ENCODE assay signal across 1 cellular context in genomic region chr1:8736927-8737326, GRCh38.
TF ChIP-seq lines count a peak whose summit lies in the region.

No MANE protein-coding gene starts in this region.

TF ChIP-seq in HepG2, 621 proteins besides CTCF, POLR2A, EP300 and RAD21 (continued from another document and continues in another):
- TF ChIP-seq ZMYM2 (CRISPR knock-in tag; IDR thresholded peaks at IDR 0.05) (no peak), DPF2 (CRISPR knock-in tag; IDR thresholded peaks at IDR 0.05; ENCODE audit: borderline replicate concordance, low read depth) (no peak), RBFOX2 (IDR thresholded peaks at IDR 0.05; ENCODE audit: low read depth, low read length) (no peak), STAT6 (CRISPR knock-in tag; IDR thresholded peaks at IDR 0.05; ENCODE audit: borderline replicate concordance) (no peak), ZNF678 (CRISPR knock-in tag; IDR thresholded peaks at IDR 0.05) (no peak), HNRNPL (IDR thresholded peaks at IDR 0.05; ENCODE audit: low read depth, low read length) (no peak), ZNF580 (CRISPR knock-in tag; IDR thresholded peaks at IDR 0.05; ENCODE audit: borderline replicate concordance, low read depth) (no peak), CREB1 (IDR thresholded peaks at IDR 0.05) (no peak), CREB1 (CRISPR knock-in tag; IDR thresholded peaks at IDR 0.05) (peak; percentile 62), JUND (CRISPR knock-in tag; IDR thresholded peaks at IDR 0.05) (no peak), ZNF766 (CRISPR knock-in tag; IDR thresholded peaks at IDR 0.05; ENCODE audit: borderline replicate concordance) (no peak), HOXD1 (CRISPR knock-in tag; IDR thresholded peaks at IDR 0.05) (no peak), ZFAT (CRISPR knock-in tag; conservative IDR thresholded peaks at IDR 0.05) (no peak), ESRRA (CRISPR knock-in tag; IDR thresholded peaks at IDR 0.05; ENCODE audit: low read depth) (no peak), SOX5 (CRISPR knock-in tag; IDR thresholded peaks at IDR 0.05; ENCODE audit: borderline replicate concordance) (peak; percentile 78; the same call in 1 of the 2 replicates), ZNF180 (CRISPR knock-in tag; IDR thresholded peaks at IDR 0.05; ENCODE audit: borderline replicate concordance, low read depth) (no peak), ZNF260 (CRISPR knock-in tag; IDR thresholded peaks at IDR 0.05; ENCODE audit: borderline replicate concordance, low read depth) (no peak), NFKB2 (CRISPR knock-in tag; IDR thresholded peaks at IDR 0.05; ENCODE audit: borderline replicate concordance) (no peak), HDAC2 (CRISPR knock-in tag; IDR thresholded peaks at IDR 0.05) (peak; percentile 41; the same call in 1 of the 2 replicates), ZFP36L1 (CRISPR knock-in tag; IDR thresholded peaks at IDR 0.05) (no peak), KLF13 (CRISPR knock-in tag; IDR thresholded peaks at IDR 0.05) (no peak), NBN (conservative IDR thresholded peaks at IDR 0.05) (no peak), PREB (CRISPR knock-in tag; IDR thresholded peaks at IDR 0.05) (no peak), KLF12 (CRISPR knock-in tag; IDR thresholded peaks at IDR 0.05; ENCODE audit: borderline replicate concordance) (no peak), KAT7 (CRISPR knock-in tag; IDR thresholded peaks at IDR 0.05; ENCODE audit: borderline replicate concordance) (no peak), FOXA3 (CRISPR knock-in tag; IDR thresholded peaks at IDR 0.05) (peak; percentile 40), ZFYVE20 (CRISPR knock-in tag; IDR thresholded peaks at IDR 0.05; ENCODE audit: borderline replicate concordance, low read depth) (no peak), SNAI1 (CRISPR knock-in tag; IDR thresholded peaks at IDR 0.05; ENCODE audit: borderline replicate concordance) (no peak), ONECUT2 (CRISPR knock-in tag; IDR thresholded peaks at IDR 0.05) (no peak), HDAC1 (CRISPR knock-in tag; IDR thresholded peaks at IDR 0.05) (no peak), YEATS4 (CRISPR knock-in tag; IDR thresholded peaks at IDR 0.05; ENCODE audit: borderline replicate concordance) (no peak), DDIT3 (CRISPR knock-in tag; IDR thresholded peaks at IDR 0.05) (no peak), ZNF737 (CRISPR knock-in tag; IDR thresholded peaks at IDR 0.05; ENCODE audit: borderline replicate concordance) (no peak), HDAC6 (IDR thresholded peaks at IDR 0.05; ENCODE audit: low read depth, low read length) (no peak), ZKSCAN5 (CRISPR knock-in tag; IDR thresholded peaks at IDR 0.05) (no peak), MIXL1 (CRISPR knock-in tag; IDR thresholded peaks at IDR 0.05) (peak; percentile 83), ATF4 (CRISPR knock-in tag; IDR thresholded peaks at IDR 0.05) (no peak), ZNF101 (CRISPR knock-in tag; IDR thresholded peaks at IDR 0.05; ENCODE audit: borderline replicate concordance, low read depth) (no peak), SNAPC2 (CRISPR knock-in tag; IDR thresholded peaks at IDR 0.05) (no peak), HNRNPLL (IDR thresholded peaks at IDR 0.05; ENCODE audit: low read depth, low read length, poor library complexity, severe bottlenecking) (no peak), NFE2L1 (CRISPR knock-in tag; IDR thresholded peaks at IDR 0.05; ENCODE audit: borderline replicate concordance) (no peak), YY1 (IDR thresholded peaks at IDR 0.05; ENCODE audit: insufficient read depth, insufficient replicate concordance, low read depth, low read length) (no peak), GABPA (IDR thresholded peaks at IDR 0.05; ENCODE audit: low read depth, low read length) (no peak), GABPA (CRISPR knock-in tag; IDR thresholded peaks at IDR 0.05; ENCODE audit: low read depth) (peak; percentile 27; the same call in 1 of the 2 replicates), ZNF672 (CRISPR knock-in tag; IDR thresholded peaks at IDR 0.05) (no peak), ASH2L (IDR thresholded peaks at IDR 0.05; ENCODE audit: insufficient read length, low read depth, low read length) (peak; percentile 40), NCOA1 (CRISPR knock-in tag; IDR thresholded peaks at IDR 0.05) (no peak)
- TF ChIP-seq, protein P1, sequence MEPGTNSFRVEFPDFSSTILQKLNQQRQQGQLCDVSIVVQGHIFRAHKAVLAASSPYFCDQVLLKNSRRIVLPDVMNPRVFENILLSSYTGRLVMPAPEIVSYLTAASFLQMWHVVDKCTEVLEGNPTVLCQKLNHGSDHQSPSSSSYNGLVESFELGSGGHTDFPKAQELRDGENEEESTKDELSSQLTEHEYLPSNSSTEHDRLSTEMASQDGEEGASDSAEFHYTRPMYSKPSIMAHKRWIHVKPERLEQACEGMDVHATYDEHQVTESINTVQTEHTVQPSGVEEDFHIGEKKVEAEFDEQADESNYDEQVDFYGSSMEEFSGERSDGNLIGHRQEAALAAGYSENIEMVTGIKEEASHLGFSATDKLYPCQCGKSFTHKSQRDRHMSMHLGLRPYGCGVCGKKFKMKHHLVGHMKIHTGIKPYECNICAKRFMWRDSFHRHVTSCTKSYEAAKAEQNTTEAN (CRISPR knock-in tag; conservative IDR thresholded peaks at IDR 0.05), result 0 out of 2 replicates have a peak, but pooled peaks have one; percentile 33
- TF ChIP-seq, protein P2, sequence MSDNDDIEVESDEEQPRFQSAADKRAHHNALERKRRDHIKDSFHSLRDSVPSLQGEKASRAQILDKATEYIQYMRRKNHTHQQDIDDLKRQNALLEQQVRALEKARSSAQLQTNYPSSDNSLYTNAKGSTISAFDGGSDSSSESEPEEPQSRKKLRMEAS (IDR thresholded peaks at IDR 0.05), result no peak
- TF ChIP-seq, protein P3, sequence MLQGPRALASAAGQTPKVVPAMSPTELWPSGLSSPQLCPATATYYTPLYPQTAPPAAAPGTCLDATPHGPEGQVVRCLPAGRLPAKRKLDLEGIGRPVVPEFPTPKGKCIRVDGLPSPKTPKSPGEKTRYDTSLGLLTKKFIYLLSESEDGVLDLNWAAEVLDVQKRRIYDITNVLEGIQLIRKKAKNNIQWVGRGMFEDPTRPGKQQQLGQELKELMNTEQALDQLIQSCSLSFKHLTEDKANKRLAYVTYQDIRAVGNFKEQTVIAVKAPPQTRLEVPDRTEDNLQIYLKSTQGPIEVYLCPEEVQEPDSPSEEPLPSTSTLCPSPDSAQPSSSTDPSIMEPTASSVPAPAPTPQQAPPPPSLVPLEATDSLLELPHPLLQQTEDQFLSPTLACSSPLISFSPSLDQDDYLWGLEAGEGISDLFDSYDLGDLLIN (CRISPR knock-in tag; IDR thresholded peaks at IDR 0.05; ENCODE audit: borderline replicate concordance), result no peak
- TF ChIP-seq, protein P4, sequence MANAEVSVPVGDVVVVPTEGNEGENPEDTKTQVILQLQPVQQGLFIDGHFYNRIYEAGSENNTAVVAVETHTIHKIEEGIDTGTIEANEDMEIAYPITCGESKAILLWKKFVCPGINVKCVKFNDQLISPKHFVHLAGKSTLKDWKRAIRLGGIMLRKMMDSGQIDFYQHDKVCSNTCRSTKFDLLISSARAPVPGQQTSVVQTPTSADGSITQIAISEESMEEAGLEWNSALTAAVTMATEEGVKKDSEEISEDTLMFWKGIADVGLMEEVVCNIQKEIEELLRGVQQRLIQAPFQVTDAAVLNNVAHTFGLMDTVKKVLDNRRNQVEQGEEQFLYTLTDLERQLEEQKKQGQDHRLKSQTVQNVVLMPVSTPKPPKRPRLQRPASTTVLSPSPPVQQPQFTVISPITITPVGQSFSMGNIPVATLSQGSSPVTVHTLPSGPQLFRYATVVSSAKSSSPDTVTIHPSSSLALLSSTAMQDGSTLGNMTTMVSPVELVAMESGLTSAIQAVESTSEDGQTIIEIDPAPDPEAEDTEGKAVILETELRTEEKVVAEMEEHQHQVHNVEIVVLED (CRISPR knock-in tag; IDR thresholded peaks at IDR 0.05; ENCODE audit: borderline replicate concordance), result no peak
- TF ChIP-seq, protein P5, sequence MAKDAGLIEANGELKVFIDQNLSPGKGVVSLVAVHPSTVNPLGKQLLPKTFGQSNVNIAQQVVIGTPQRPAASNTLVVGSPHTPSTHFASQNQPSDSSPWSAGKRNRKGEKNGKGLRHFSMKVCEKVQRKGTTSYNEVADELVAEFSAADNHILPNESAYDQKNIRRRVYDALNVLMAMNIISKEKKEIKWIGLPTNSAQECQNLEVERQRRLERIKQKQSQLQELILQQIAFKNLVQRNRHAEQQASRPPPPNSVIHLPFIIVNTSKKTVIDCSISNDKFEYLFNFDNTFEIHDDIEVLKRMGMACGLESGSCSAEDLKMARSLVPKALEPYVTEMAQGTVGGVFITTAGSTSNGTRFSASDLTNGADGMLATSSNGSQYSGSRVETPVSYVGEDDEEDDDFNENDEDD (CRISPR knock-in tag; IDR thresholded peaks at IDR 0.05; ENCODE audit: borderline replicate concordance), result no peak
- TF ChIP-seq, protein P6, sequence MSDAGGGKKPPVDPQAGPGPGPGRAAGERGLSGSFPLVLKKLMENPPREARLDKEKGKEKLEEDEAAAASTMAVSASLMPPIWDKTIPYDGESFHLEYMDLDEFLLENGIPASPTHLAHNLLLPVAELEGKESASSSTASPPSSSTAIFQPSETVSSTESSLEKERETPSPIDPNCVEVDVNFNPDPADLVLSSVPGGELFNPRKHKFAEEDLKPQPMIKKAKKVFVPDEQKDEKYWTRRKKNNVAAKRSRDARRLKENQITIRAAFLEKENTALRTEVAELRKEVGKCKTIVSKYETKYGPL (CRISPR knock-in tag; IDR thresholded peaks at IDR 0.05), result no peak
- TF ChIP-seq, protein P7, sequence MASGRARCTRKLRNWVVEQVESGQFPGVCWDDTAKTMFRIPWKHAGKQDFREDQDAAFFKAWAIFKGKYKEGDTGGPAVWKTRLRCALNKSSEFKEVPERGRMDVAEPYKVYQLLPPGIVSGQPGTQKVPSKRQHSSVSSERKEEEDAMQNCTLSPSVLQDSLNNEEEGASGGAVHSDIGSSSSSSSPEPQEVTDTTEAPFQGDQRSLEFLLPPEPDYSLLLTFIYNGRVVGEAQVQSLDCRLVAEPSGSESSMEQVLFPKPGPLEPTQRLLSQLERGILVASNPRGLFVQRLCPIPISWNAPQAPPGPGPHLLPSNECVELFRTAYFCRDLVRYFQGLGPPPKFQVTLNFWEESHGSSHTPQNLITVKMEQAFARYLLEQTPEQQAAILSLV (CRISPR knock-in tag; IDR thresholded peaks at IDR 0.05; ENCODE audit: borderline replicate concordance), result no peak
- TF ChIP-seq, protein P8, sequence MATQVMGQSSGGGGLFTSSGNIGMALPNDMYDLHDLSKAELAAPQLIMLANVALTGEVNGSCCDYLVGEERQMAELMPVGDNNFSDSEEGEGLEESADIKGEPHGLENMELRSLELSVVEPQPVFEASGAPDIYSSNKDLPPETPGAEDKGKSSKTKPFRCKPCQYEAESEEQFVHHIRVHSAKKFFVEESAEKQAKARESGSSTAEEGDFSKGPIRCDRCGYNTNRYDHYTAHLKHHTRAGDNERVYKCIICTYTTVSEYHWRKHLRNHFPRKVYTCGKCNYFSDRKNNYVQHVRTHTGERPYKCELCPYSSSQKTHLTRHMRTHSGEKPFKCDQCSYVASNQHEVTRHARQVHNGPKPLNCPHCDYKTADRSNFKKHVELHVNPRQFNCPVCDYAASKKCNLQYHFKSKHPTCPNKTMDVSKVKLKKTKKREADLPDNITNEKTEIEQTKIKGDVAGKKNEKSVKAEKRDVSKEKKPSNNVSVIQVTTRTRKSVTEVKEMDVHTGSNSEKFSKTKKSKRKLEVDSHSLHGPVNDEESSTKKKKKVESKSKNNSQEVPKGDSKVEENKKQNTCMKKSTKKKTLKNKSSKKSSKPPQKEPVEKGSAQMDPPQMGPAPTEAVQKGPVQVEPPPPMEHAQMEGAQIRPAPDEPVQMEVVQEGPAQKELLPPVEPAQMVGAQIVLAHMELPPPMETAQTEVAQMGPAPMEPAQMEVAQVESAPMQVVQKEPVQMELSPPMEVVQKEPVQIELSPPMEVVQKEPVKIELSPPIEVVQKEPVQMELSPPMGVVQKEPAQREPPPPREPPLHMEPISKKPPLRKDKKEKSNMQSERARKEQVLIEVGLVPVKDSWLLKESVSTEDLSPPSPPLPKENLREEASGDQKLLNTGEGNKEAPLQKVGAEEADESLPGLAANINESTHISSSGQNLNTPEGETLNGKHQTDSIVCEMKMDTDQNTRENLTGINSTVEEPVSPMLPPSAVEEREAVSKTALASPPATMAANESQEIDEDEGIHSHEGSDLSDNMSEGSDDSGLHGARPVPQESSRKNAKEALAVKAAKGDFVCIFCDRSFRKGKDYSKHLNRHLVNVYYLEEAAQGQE (IDR thresholded peaks at IDR 0.05; ENCODE audit: borderline replicate concordance in 1 of 2, low read depth in 1 of 2, low read length in 2 of 2), result no peak
